In genomic region chr2:136255648-136256461, GRCh38 we compare ENCODE assay signal across 10 cellular contexts.
DNase-seq lines count a peak whose midpoint lies in the region; ATAC-seq lines count a peak whose summit lies in the region.
"Had no signal": no experiment of that assay in that cellular context is flagged by ENCODE, and none has a peak within 500 bp of the region (broad histone marks: within the 10 kb centered on the region; RNA-seq: fewer than 3 reads in every experiment).

No MANE protein-coding gene starts in this region.

- no peaks in the 10 kb centered on the region for H3K9me3 Mint-ChIP-seq in activated naive CD8-positive, alpha-beta T cell treated with anti-CD3 and anti-CD28 coated beads for 36 hours
- H3K9me3 Mint-ChIP-seq: mesothelial cell of epicardium had no signal

- DNase-seq in DMS53 treated with DMSO at 0.1 percent for 48 hours (lab: John Stamatoyannopoulos, UW; ENCODE audit: unreplicated experiment) = peak; percentile 14
- no peak for DNase-seq in activated naive CD8-positive, alpha-beta T cell treated with anti-CD3 and anti-CD28 coated beads for 36 hours
- DNase-seq in NCI-H2227 (lab: John Stamatoyannopoulos, UW; ENCODE audit: unreplicated experiment) = no peak
- no peak for DNase-seq in NCI-H2196 treated with DMSO at 0.1 percent for 48 hours (lab: John Stamatoyannopoulos, UW; ENCODE audit: unreplicated experiment)
- DNase-seq in A172 (ENCODE audit: low spot score) = no peak
- DNase-seq in activated effector memory CD4-positive, alpha-beta T cell treated with Interleukin-2 at 50 U/mL for 16 hours = no peak
- DNase-seq: cortex of kidney had no signal

- ATAC-seq in GM18867 (IDR thresholded peaks at IDR 0.05; ENCODE audit: unreplicated experiment) (peak; percentile 54), HG03354 (IDR thresholded peaks at IDR 0.05; ENCODE audit: poor library complexity, severe bottlenecking, unreplicated experiment) (peak; percentile 54)

- no peaks in the 10 kb centered on the region for H3K27me3 Mint-ChIP-seq in activated naive CD8-positive, alpha-beta T cell treated with anti-CD3 and anti-CD28 coated beads for 36 hours

- no peak overlapping the region for H3K4me3 Mint-ChIP-seq in activated naive CD8-positive, alpha-beta T cell treated with anti-CD3 and anti-CD28 coated beads for 36 hours
- H3K4me3 Mint-ChIP-seq: mesothelial cell of epicardium had no signal

- H3K4me1 Mint-ChIP-seq in activated naive CD8-positive, alpha-beta T cell treated with anti-CD3 and anti-CD28 coated beads for 36 hours = peaks cover 14% of the 10 kb centered on the region

- peak overlapping the region; percentile 12 for H3K27ac Mint-ChIP-seq in activated naive CD8-positive, alpha-beta T cell treated with anti-CD3 and anti-CD28 coated beads for 36 hours
- H3K27ac Mint-ChIP-seq: mesothelial cell of epicardium had no signal

- no peaks in the 10 kb centered on the region for H3K36me3 Mint-ChIP-seq in activated naive CD8-positive, alpha-beta T cell treated with anti-CD3 and anti-CD28 coated beads for 36 hours
- H3K36me3 Mint-ChIP-seq: mesothelial cell of epicardium had no signal
